Comparison of ENCODE assay signal across 11 cellular contexts in the genomic region with DNA sequence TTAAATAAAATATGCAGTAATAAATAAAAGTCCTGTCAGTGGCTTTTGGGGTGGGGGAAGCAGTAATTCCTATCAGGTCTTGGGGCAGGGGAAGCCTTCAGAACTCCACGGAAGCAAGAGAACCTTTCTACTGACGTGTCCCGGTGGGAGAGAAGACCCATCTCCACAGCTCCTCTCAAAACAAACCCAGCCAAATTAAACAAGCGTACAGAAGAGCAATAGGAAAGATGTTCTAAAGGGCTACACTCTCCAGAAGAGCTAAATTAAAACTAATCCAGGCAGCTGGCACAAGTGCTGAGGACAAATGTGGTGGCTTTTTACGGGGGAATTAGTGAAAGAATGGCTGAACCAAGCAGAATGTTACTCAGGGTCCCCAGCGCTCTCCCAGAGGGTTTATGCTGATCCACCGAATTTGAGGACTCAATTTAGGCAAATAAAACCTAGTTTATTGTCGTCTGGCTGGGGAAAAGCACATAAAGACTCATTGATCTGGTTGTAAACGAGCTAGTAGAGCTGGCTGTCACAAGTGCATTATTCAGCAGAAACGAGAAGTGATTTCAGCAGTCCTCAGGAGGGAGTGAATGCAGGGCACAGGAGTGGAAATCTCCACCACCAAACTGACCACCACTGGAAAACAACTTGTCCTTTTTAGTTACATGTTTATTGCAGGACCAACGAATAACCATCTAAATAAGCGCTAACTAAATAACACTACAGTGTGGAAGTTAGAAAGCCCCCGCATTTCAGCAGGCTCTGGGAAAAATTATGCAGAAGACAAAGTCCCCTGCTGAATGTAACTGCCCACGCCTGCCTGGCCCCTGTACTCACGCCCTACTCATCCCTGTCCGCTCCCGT. TPM values are rescaled to one million over a fixed set of nuclear protein-coding genes. Genes with fewer than 3 reads are reported as not detected.
DNase-seq lines count a peak whose midpoint lies in the region; TF ChIP-seq lines count a peak whose summit lies in the region.
"Had no signal": no experiment of that assay in that cellular context is flagged by ENCODE, and none has a peak within 500 bp of the region (broad histone marks: within the 10 kb centered on the region; RNA-seq: fewer than 3 reads in every experiment).

No MANE protein-coding gene starts in this region.

- no peaks in the 10 kb centered on the region for H3K9me3 ChIP-seq in WERI-Rb-1 (ENCODE audit: severe bottlenecking)
- H3K9me3 ChIP-seq: BLaER1 treated with 17β-estradiol and CSF1 and Interleukin-3, amounts not matched to agents 10 nM and 100 nM; heart left ventricle; upper lobe of left lung had no signal

- no peak for TF ChIP-seq CTCF in WERI-Rb-1 (IDR thresholded peaks at IDR 0.05; ENCODE audit: low read depth, low read length)

- no peaks in the 10 kb centered on the region for H3K27me3 ChIP-seq in WERI-Rb-1 (ENCODE audit: insufficient read depth, low read depth, severe bottlenecking)
- H3K27me3 ChIP-seq: BLaER1 treated with 17β-estradiol and CSF1 and Interleukin-3, amounts not matched to agents 10 nM and 100 nM; upper lobe of left lung had no signal

- no peak overlapping the region for H3K4me3 ChIP-seq in WERI-Rb-1 (ENCODE audit: low read depth, low read length)
- H3K4me3 ChIP-seq: BLaER1 treated with 17β-estradiol and CSF1 and Interleukin-3, amounts not matched to agents 10 nM and 100 nM had no signal

- no peak overlapping the region for H3K27ac ChIP-seq in WERI-Rb-1
- H3K27ac ChIP-seq: BLaER1 treated with 17β-estradiol and CSF1 and Interleukin-3, amounts not matched to agents 10 nM and 100 nM had no signal

- H3K36me3 ChIP-seq in WERI-Rb-1 = no peaks in the 10 kb centered on the region
- H3K36me3 ChIP-seq: BLaER1 treated with 17β-estradiol and CSF1 and Interleukin-3, amounts not matched to agents 10 nM and 100 nM; heart left ventricle; upper lobe of left lung had no signal

- peak; percentile 48 for DNase-seq in NCI-H1694 treated with DMSO at 0.1 percent for 48 hours (lab: John Stamatoyannopoulos, UW)
- no peak for DNase-seq in NCI-H1694 (lab: John Stamatoyannopoulos, UW)
- peak; percentile 48 to 60 for DNase-seq in SHP77 (lab: John Stamatoyannopoulos, UW)
- DNase-seq in globus pallidus (ENCODE audit: low spot score) = peak; percentile 70
- DNase-seq in smooth muscle cell of the brain vasculature (ENCODE audit: low read depth, low spot score) = peak; percentile 15
- DNase-seq in ureter (ENCODE audit: low spot score) = no peak
- no peak for DNase-seq in WERI-Rb-1
- no peak for DNase-seq in NCI-H2227 treated with DMSO at 0.1 percent for 48 hours (lab: John Stamatoyannopoulos, UW)
- DNase-seq: heart left ventricle, upper lobe of left lung had no signal

RNA-seq across cellular contexts. Expression of a gene that starts 13.5 kb away (rescaled TPM):
- total RNA-seq in ureter = not detected
- total RNA-seq: heart left ventricle had no signal

Comparison
In these comparisons a context has a peak if more than half of its experiments do, and no peak if none do; other contexts are left out.
1. DNase-seq: peak in NCI-H1694 treated with DMSO at 0.1 percent for 48 hours (single experiment), SHP77 (2 of 2), globus pallidus (single experiment) and smooth muscle cell of the brain vasculature (single experiment); none in NCI-H1694 (single experiment), ureter (single experiment), WERI-Rb-1 (single experiment) and NCI-H2227 treated with DMSO at 0.1 percent for 48 hours (single experiment).